Comparison of ENCODE assay signal across 15 cellular contexts in the genomic region with DNA sequence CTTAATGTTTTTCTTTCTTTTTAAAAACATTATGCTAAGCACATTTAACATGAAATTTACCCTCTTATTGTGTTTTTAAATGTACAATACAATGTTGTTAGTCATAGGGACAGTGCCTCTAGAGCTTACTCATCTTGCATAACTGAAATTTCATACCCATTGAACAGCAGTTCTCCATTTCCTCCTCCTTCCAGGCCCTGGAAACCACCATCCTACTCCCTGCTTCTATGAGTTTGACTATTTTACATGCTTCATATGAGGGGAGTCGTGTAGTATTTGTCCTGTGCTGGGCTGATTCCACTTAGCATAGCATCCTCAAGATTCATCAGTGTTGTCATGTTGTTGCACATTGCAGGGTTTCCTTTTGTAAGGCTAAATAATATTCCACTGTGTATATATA.
DNase-seq lines count a peak whose midpoint lies in the region; ATAC-seq and TF ChIP-seq lines count a peak whose summit lies in the region.
"Had no signal": no experiment of that assay in that cellular context is flagged by ENCODE, and none has a peak within 500 bp of the region (broad histone marks: within the 10 kb centered on the region; RNA-seq: fewer than 3 reads in every experiment).

No MANE protein-coding gene starts in this region.

- H4K20me1 ChIP-seq in PC-3 (ENCODE audit: low read length) = no peaks in the 10 kb centered on the region

- peak; percentile 32 for DNase-seq in activated naive CD4-positive, alpha-beta T cell treated with anti-CD3 and anti-CD28 coated beads for 36 hours
- no peak for DNase-seq in activated naive CD4-positive, alpha-beta T cell treated with anti-CD3 and anti-CD28 coated beads, Interleukin-2, amount 10 ng/mL, durations not matched to agents 7 days and 5 days
- DNase-seq in PC-3 = peak; percentile 74
- DNase-seq in epithelial cell of prostate (ENCODE audit: low read depth, low spot score) = no peak
- DNase-seq in RPMI8226 = no peak
- DNase-seq in NCI-H1694 (lab: John Stamatoyannopoulos, UW) = no peak
- DNase-seq: hypothalamus; NCI-H446; stimulated activated CD8-positive, alpha-beta memory T cell treated with anti-CD3 and anti-CD28 coated beads, Interleukin-4, amount 100 ng/mL, for 48 hours; uterus had no signal

- CTCF ChIA-PET in activated naive CD4-positive, alpha-beta T cell treated with anti-CD3 and anti-CD28 coated beads for 36 hours (lab: Charles Lee) = no interaction called here
- CTCF ChIA-PET in activated naive CD4-positive, alpha-beta T cell treated with anti-CD3 and anti-CD28 coated beads, Interleukin-2, amount 10 ng/mL, durations not matched to agents 7 days and 5 days (lab: Charles Lee) = no interaction called here
- CTCF ChIA-PET in PC-3 (lab: Charles Lee) = no interaction called here

- no TSS peak for BruUV-seq in PC-3 (replicated peaks; lab: Mats Ljungman, UMichigan)

- no peaks in the 10 kb centered on the region for H3K9me3 Mint-ChIP-seq in activated naive CD4-positive, alpha-beta T cell treated with anti-CD3 and anti-CD28 coated beads for 36 hours
- H3K9me3 Mint-ChIP-seq in activated naive CD4-positive, alpha-beta T cell treated with anti-CD3 and anti-CD28 coated beads, Interleukin-2, amount 10 ng/mL, durations not matched to agents 7 days and 5 days = no peaks in the 10 kb centered on the region

- H3K9me2 ChIP-seq in PC-3 (replicated peaks; ENCODE audit: low read length) = no peaks in the 10 kb centered on the region

- ATAC-seq in PC-3 (peak; percentile 64), HG03469 (IDR thresholded peaks at IDR 0.05; ENCODE audit: unreplicated experiment) (no peak)
- ATAC-seq: Right ventricle myocardium inferior had no signal

- H3K4me3 ChIP-seq in PC-3 (ENCODE audit: low read length) = no peak overlapping the region
- H3K4me3 ChIP-seq in skeletal muscle satellite cell (ENCODE audit: low read length) = no peak overlapping the region
- H3K4me3 ChIP-seq: lung, uterus had no signal

- no peak overlapping the region for H3K4me3 Mint-ChIP-seq in activated naive CD4-positive, alpha-beta T cell treated with anti-CD3 and anti-CD28 coated beads for 36 hours
- H3K4me3 Mint-ChIP-seq in activated naive CD4-positive, alpha-beta T cell treated with anti-CD3 and anti-CD28 coated beads, Interleukin-2, amount 10 ng/mL, durations not matched to agents 7 days and 5 days = no peak overlapping the region

- POLR2A ChIA-PET in PC-3 (lab: Charles Lee; ENCODE audit: unreplicated experiment) = no interaction called here

- H2AFZ ChIP-seq in PC-3 (ENCODE audit: low read length) = no peak overlapping the region

- intact Hi-C loops in activated naive CD4-positive, alpha-beta T cell treated with anti-CD3 and anti-CD28 coated beads for 36 hours (cut with micrococcal nuclease) = no loop called here
- intact Hi-C loops in PC-3 (cut with micrococcal nuclease) = no loop called here

- H3K27me3 Mint-ChIP-seq in activated naive CD4-positive, alpha-beta T cell treated with anti-CD3 and anti-CD28 coated beads for 36 hours (ENCODE audit: low read depth) = no peaks in the 10 kb centered on the region
- H3K27me3 Mint-ChIP-seq in activated naive CD4-positive, alpha-beta T cell treated with anti-CD3 and anti-CD28 coated beads, Interleukin-2, amount 10 ng/mL, durations not matched to agents 7 days and 5 days = no peaks in the 10 kb centered on the region

- peaks cover 76% of the 10 kb centered on the region for H3K79me2 ChIP-seq in PC-3 (ENCODE audit: low read length)

- peak overlapping the region; percentile 79 for H3K27ac ChIP-seq in PC-3 (ENCODE audit: low read length)
- peak overlapping the region; percentile 52 for H3K27ac ChIP-seq in epithelial cell of prostate
- H3K27ac ChIP-seq: neutrophil, uterus had no signal

- TF ChIP-seq CTCF in PC-3 (conservative IDR thresholded peaks at IDR 0.05; ENCODE audit: low read depth, low read length) = no peak

- H3K27me3 ChIP-seq in PC-3 (ENCODE audit: low read length) (no peaks in the 10 kb centered on the region), skeletal muscle satellite cell (ENCODE audit: control insufficient read depth, insufficient read depth, low read length) (no peaks in the 10 kb centered on the region)
- H3K27me3 ChIP-seq: neutrophil, uterus had no signal

- peaks cover 42% of the 10 kb centered on the region for H3K36me3 ChIP-seq in PC-3 (ENCODE audit: low read depth, low read length)
- H3K36me3 ChIP-seq in skeletal muscle satellite cell (ENCODE audit: insufficient read depth, low read length) = no peaks in the 10 kb centered on the region
- H3K36me3 ChIP-seq: neutrophil, uterus had no signal

- no peaks in the 10 kb centered on the region for H3K9me3 ChIP-seq in PC-3 (ENCODE audit: low read length)
- no peaks in the 10 kb centered on the region for H3K9me3 ChIP-seq in skeletal muscle satellite cell (replicated peaks; ENCODE audit: low read length)
- H3K9me3 ChIP-seq: neutrophil, uterus had no signal

- H3K9ac ChIP-seq in PC-3 (ENCODE audit: low read length) = no peak overlapping the region
- H3K9ac ChIP-seq in skeletal muscle satellite cell (ENCODE audit: low read depth, low read length) = no peak overlapping the region

- no peaks in the 10 kb centered on the region for H3F3A ChIP-seq in PC-3 (ENCODE audit: low read length, unreplicated experiment)

- H3K4me2 ChIP-seq in PC-3 (ENCODE audit: low read length) = peak overlapping the region; percentile 69
- peak overlapping the region; percentile 64 for H3K4me2 ChIP-seq in skeletal muscle satellite cell (ENCODE audit: low read length)

- peaks cover 50% of the 10 kb centered on the region for H3K4me1 ChIP-seq in PC-3 (ENCODE audit: insufficient read depth, low read length)
- H3K4me1 ChIP-seq in skeletal muscle satellite cell (ENCODE audit: control insufficient read depth, insufficient read depth, low read length) = peaks cover 35% of the 10 kb centered on the region
- H3K4me1 ChIP-seq: uterus had no signal

- peaks cover 5% of the 10 kb centered on the region for H3K4me1 Mint-ChIP-seq in activated naive CD4-positive, alpha-beta T cell treated with anti-CD3 and anti-CD28 coated beads for 36 hours (ENCODE audit: low read depth)
- no peaks in the 10 kb centered on the region for H3K4me1 Mint-ChIP-seq in activated naive CD4-positive, alpha-beta T cell treated with anti-CD3 and anti-CD28 coated beads, Interleukin-2, amount 10 ng/mL, durations not matched to agents 7 days and 5 days

- no peaks in the 10 kb centered on the region for H3K36me3 Mint-ChIP-seq in activated naive CD4-positive, alpha-beta T cell treated with anti-CD3 and anti-CD28 coated beads for 36 hours (ENCODE audit: low read depth)
- peaks cover 3% of the 10 kb centered on the region for H3K36me3 Mint-ChIP-seq in activated naive CD4-positive, alpha-beta T cell treated with anti-CD3 and anti-CD28 coated beads, Interleukin-2, amount 10 ng/mL, durations not matched to agents 7 days and 5 days

- no peak overlapping the region for H3K27ac Mint-ChIP-seq in activated naive CD4-positive, alpha-beta T cell treated with anti-CD3 and anti-CD28 coated beads for 36 hours
- H3K27ac Mint-ChIP-seq in activated naive CD4-positive, alpha-beta T cell treated with anti-CD3 and anti-CD28 coated beads, Interleukin-2, amount 10 ng/mL, durations not matched to agents 7 days and 5 days = no peak overlapping the region

Comparison
In these comparisons a context has a peak if more than half of its experiments do, and no peak if none do; other contexts are left out.
1. DNase-seq: peak in activated naive CD4-positive, alpha-beta T cell treated with anti-CD3 and anti-CD28 coated beads for 36 hours (single experiment) and PC-3 (single experiment); none in activated naive CD4-positive, alpha-beta T cell treated with anti-CD3 and anti-CD28 coated beads, Interleukin-2, amount 10 ng/mL, durations not matched to agents 7 days and 5 days (single experiment), epithelial cell of prostate (single experiment), RPMI8226 (single experiment) and NCI-H1694 (single experiment).